1 cellular context compared by ENCODE assay signal in the genomic region with DNA sequence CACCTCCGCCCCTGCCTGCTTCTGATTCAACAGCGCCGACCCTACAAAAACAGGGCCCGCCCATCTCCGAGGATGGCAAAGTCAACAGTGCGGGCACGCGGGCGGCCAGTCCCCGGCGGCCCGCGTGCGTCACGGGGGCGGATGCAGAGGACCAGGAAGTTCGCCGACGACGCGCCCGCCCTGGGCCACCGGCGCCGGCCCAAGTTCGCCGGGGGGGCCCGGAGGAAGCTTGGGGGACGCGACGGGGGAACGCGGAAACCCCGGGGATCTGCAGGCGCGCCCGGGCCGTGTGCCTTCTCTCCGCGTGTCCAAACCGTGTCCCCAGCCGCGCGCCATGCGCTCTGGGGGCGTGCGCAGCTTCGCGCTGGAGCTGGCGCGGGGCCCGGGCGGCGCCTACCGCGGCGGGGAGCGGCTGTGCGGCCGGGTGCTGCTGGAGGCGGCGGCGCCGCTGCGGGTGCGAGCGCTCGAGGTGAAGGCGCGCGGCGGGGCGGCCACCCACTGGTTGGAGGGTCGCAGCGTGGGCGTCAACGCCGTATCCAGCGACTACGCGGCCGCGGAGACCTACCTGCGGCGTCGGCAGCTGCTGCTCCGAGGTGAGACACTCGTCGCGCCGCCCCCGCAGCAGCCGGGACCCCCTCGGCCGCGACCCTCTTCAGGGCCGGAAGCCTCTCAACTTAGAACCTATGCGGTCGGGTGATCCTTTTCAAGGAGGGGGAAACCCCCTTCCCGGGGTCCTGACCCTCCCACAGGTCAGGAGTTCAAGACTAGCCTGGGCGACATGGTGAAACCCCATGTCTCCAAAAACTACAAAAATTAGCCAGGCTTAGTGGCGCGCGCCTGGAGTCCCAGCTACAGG.
A peak's percentile ranks its signal among the peaks of the same experiment; 100 is the strongest.
TF ChIP-seq lines count a peak whose summit lies in the region.

No MANE protein-coding gene starts in this region.

TF ChIP-seq in WTC11, 78 proteins besides CTCF, POLR2A, EP300 and RAD21 (continued from another document):
- TF ChIP-seq CREM (CRISPR knock-in tag; IDR thresholded peaks at IDR 0.05) = 0 out of 2 replicates have a peak, but pooled peaks have one; percentile 51
- no peak for TF ChIP-seq SMAD4 (CRISPR knock-in tag; IDR thresholded peaks at IDR 0.05)
- TF ChIP-seq TEAD4 (CRISPR knock-in tag; IDR thresholded peaks at IDR 0.05) = no peak
- no peak for TF ChIP-seq NFATC4 (CRISPR knock-in tag; IDR thresholded peaks at IDR 0.05)
- TF ChIP-seq, protein P1, sequence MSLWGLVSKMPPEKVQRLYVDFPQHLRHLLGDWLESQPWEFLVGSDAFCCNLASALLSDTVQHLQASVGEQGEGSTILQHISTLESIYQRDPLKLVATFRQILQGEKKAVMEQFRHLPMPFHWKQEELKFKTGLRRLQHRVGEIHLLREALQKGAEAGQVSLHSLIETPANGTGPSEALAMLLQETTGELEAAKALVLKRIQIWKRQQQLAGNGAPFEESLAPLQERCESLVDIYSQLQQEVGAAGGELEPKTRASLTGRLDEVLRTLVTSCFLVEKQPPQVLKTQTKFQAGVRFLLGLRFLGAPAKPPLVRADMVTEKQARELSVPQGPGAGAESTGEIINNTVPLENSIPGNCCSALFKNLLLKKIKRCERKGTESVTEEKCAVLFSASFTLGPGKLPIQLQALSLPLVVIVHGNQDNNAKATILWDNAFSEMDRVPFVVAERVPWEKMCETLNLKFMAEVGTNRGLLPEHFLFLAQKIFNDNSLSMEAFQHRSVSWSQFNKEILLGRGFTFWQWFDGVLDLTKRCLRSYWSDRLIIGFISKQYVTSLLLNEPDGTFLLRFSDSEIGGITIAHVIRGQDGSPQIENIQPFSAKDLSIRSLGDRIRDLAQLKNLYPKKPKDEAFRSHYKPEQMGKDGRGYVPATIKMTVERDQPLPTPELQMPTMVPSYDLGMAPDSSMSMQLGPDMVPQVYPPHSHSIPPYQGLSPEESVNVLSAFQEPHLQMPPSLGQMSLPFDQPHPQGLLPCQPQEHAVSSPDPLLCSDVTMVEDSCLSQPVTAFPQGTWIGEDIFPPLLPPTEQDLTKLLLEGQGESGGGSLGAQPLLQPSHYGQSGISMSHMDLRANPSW (CRISPR knock-in tag; conservative IDR thresholded peaks at IDR 0.05; ENCODE audit: low read depth) = no peak
- peak; percentile 64; the same call in 1 of the 2 replicates for TF ChIP-seq MYBL2 (CRISPR knock-in tag; IDR thresholded peaks at IDR 0.05)
- TF ChIP-seq JAZF1 (CRISPR knock-in tag; IDR thresholded peaks at IDR 0.05) = no peak
- no peak for TF ChIP-seq NR1H2 (CRISPR knock-in tag; IDR thresholded peaks at IDR 0.05)
- TF ChIP-seq PRRX2 (CRISPR knock-in tag; IDR thresholded peaks at IDR 0.05) = no peak
- TF ChIP-seq GABPB1 (CRISPR knock-in tag; IDR thresholded peaks at IDR 0.05) = peak; percentile 54
- TF ChIP-seq, protein P2, sequence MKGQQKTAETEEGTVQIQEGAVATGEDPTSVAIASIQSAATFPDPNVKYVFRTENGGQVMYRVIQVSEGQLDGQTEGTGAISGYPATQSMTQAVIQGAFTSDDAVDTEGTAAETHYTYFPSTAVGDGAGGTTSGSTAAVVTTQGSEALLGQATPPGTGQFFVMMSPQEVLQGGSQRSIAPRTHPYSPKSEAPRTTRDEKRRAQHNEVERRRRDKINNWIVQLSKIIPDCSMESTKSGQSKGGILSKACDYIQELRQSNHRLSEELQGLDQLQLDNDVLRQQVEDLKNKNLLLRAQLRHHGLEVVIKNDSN (CRISPR knock-in tag; IDR thresholded peaks at IDR 0.05) = peak; percentile 43
- TF ChIP-seq IRF2 (CRISPR knock-in tag; IDR thresholded peaks at IDR 0.05; ENCODE audit: borderline replicate concordance, low read depth) = no peak
- TF ChIP-seq RELA (CRISPR knock-in tag; IDR thresholded peaks at IDR 0.05; ENCODE audit: borderline replicate concordance) = no peak
- no peak for TF ChIP-seq NR2C2 (CRISPR knock-in tag; IDR thresholded peaks at IDR 0.05)
